9 cellular contexts compared by ENCODE assay signal in the genomic region with DNA sequence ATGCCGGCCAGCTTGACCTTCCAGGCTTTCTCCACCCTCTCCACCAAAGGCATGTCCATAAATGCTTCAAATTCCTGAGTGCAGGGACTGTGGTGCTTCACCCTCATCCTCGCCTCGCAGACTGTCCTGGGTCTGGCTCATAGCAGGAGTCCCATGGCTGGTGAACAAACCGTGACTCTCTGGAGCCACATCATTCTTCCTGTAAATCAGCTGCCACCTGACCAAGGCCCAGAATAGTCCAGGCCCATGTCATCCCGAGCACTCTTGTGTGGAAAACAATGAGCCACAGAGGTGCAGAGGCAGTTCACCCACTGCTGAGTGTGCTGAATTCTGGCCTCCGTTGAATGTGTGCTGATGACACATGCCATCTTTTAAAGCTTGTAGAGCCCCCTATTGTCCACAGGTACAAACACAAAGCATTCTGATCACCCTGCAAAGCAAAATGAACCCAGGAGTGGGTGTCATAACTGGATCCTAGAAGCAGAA.
DNase-seq lines count a peak whose midpoint lies in the region; ATAC-seq, FAIRE-seq and TF ChIP-seq lines count a peak whose summit lies in the region.
"Had no signal": no experiment of that assay in that cellular context is flagged by ENCODE, and none has a peak within 500 bp of the region (broad histone marks: within the 10 kb centered on the region; RNA-seq: fewer than 3 reads in every experiment).

No MANE protein-coding gene starts in this region.

- POLR2A ChIA-PET in HEK293 (lab: Yijun Ruan, JAX) = no interaction called here

- peaks cover 25% of the 10 kb centered on the region for H3K4me1 Mint-ChIP-seq in astrocyte (ENCODE audit: low read depth, unreplicated experiment)

- H3K27me3 ChIP-seq in astrocyte (ENCODE audit: insufficient read depth, low read length) = no peaks in the 10 kb centered on the region

- H3K9ac ChIP-seq in astrocyte (ENCODE audit: low read length) = peak overlapping the region; percentile 28

- H3K4me3 ChIP-seq in AG10803 (ENCODE audit: low read length) = no peak overlapping the region
- H3K4me3 ChIP-seq in HEK293 (ENCODE audit: low read depth, low read length) = no peak overlapping the region
- H3K4me3 ChIP-seq in astrocyte (ENCODE audit: insufficient read depth, low read depth, low read length) = no peak overlapping the region

- peak; percentile 87 for DNase-seq in AG10803 (ENCODE audit: low read depth)
- DNase-seq in astrocyte (ENCODE audit: low read depth) = peak; percentile 72
- no peak for DNase-seq in left lobe of liver (ENCODE audit: low spot score)
- no peak for DNase-seq in GM19239 (ENCODE audit: insufficient read length, low spot score)
- DNase-seq in NCI-H1092 (lab: John Stamatoyannopoulos, UW) = no peak
- no peak for DNase-seq in SKM-1 (lab: John Stamatoyannopoulos, UW; ENCODE audit: unreplicated experiment)
- DNase-seq in DMS53 treated with DMSO at 0.1 percent for 48 hours (lab: John Stamatoyannopoulos, UW; ENCODE audit: unreplicated experiment) = no peak
- DNase-seq: head of caudate nucleus had no signal

- peak overlapping the region; percentile 17 for H3K4me2 ChIP-seq in astrocyte (ENCODE audit: low read length)

- peak; percentile 73 for ATAC-seq in left lobe of liver

- no peaks in the 10 kb centered on the region for H3K36me3 Mint-ChIP-seq in astrocyte (ENCODE audit: low read depth, unreplicated experiment)

- H3K4me3 Mint-ChIP-seq in astrocyte (ENCODE audit: unreplicated experiment) = no peak overlapping the region

- CTCF ChIA-PET in HEK293 (lab: Yijun Ruan, JAX) = interaction anchor here (0.6 to 1.3 kb wide), 3 partner anchors 9 to 1125 kb away, joined by 3 to 4 read pairs (median 4); no protein-coding TSS in a partner anchor

- no peaks in the 10 kb centered on the region for H4K20me1 ChIP-seq in astrocyte (ENCODE audit: insufficient read depth, low read length)

- TF ChIP-seq CTCF in AG10803 (conservative IDR thresholded peaks at IDR 0.05; ENCODE audit: low read length) (peak; percentile 41), HEK293 (tag by site-specific recombination; IDR thresholded peaks at IDR 0.05) (no peak), astrocyte (IDR thresholded peaks at IDR 0.05; ENCODE audit: insufficient read depth, low read depth, low read length) (peak; percentile 27)

- H3K36me3 ChIP-seq in HEK293 (ENCODE audit: control insufficient read depth in 2 of 2, insufficient read depth in 1 of 2, low read length in 2 of 2) = no peaks in the 10 kb centered on the region
- H3K36me3 ChIP-seq in astrocyte (ENCODE audit: insufficient read depth, low read length) = no peaks in the 10 kb centered on the region

- peak overlapping the region; percentile 44 for H2AFZ ChIP-seq in astrocyte (ENCODE audit: low read depth, low read length)

- H3K79me2 ChIP-seq in astrocyte (ENCODE audit: insufficient read depth, low read length) = no peaks in the 10 kb centered on the region

- H3K27me3 Mint-ChIP-seq in astrocyte (ENCODE audit: low read depth, unreplicated experiment) = no peaks in the 10 kb centered on the region

- H3K27ac ChIP-seq in HEK293 (ENCODE audit: extremely low read depth, low read depth, low read length) (no peak overlapping the region), astrocyte (ENCODE audit: low read depth, low read length) (peak overlapping the region; percentile 46)

- H3K27ac Mint-ChIP-seq in astrocyte (ENCODE audit: unreplicated experiment) = peak overlapping the region; percentile 80

- no peaks in the 10 kb centered on the region for H3K9me3 Mint-ChIP-seq in astrocyte (ENCODE audit: unreplicated experiment)

- FAIRE-seq in astrocyte (lab: Jason Lieb, UNC) (peak; percentile 41), GM19239 (lab: Jason Lieb, UNC) (no peak)

- no peaks in the 10 kb centered on the region for H3K4me1 ChIP-seq in HEK293 (ENCODE audit: control insufficient read depth, insufficient read depth, low read length)
- peaks cover 21% of the 10 kb centered on the region for H3K4me1 ChIP-seq in astrocyte (ENCODE audit: insufficient read depth, low read length)

- H3K9me3 ChIP-seq in HEK293 (ENCODE audit: control insufficient read depth, insufficient read depth, low read depth, low read length) = no peaks in the 10 kb centered on the region
- no peaks in the 10 kb centered on the region for H3K9me3 ChIP-seq in astrocyte (ENCODE audit: insufficient read depth, low read depth, low read length)

TF ChIP-seq in HEK293, 187 proteins besides CTCF, POLR2A, EP300 and RAD21:
- TF ChIP-seq, protein P1, sequence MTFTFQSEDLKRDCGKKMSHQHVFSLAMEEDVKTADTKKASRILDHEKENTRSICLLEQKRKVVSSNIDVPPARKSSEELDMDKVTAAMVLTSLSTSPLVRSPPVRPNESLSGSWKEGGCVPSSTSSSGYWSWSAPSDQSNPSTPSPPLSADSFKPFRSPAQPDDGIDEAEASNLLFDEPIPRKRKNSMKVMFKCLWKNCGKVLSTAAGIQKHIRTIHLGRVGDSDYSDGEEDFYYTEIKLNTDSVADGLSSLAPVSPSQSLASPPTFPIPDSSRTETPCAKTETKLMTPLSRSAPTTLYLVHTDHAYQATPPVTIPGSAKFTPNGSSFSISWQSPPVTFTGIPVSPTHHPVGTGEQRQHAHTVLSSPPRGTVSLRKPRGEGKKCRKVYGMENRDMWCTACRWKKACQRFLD (tag by site-specific recombination; IDR thresholded peaks at IDR 0.05) = no peak
- TF ChIP-seq ZNF654 (tag by site-specific recombination; IDR thresholded peaks at IDR 0.05; ENCODE audit: low read depth) = peak; percentile 25

Comparison
In these comparisons a context has a peak if more than half of its experiments do, and no peak if none do; other contexts are left out.
1. DNase-seq: peak in AG10803 (single experiment) and astrocyte (single experiment); none in left lobe of liver (single experiment), GM19239 (single experiment), NCI-H1092 (single experiment), SKM-1 (single experiment) and DMS53 treated with DMSO at 0.1 percent for 48 hours (single experiment).